Comparison of ENCODE assay signal across 25 cellular contexts in genomic region chr2:235847576-235847975, GRCh38.
"Had no signal": no experiment of that assay in that cellular context is flagged by ENCODE, and none has a peak within 500 bp of the region (broad histone marks: within the 10 kb centered on the region; RNA-seq: fewer than 3 reads in every experiment).

No MANE protein-coding gene starts in this region.

- H3K27me3 ChIP-seq: left lung, ovary, suprapubic skin, tibial artery, upper lobe of right lung had no signal

- H3K36me3 ChIP-seq: left lung, lower lobe of right lung, ovary, prostate gland, suprapubic skin, thoracic aorta, tibial artery, upper lobe of right lung had no signal

- H3K9me3 Mint-ChIP-seq: mesothelial cell of epicardium; natural killer cell; nephron progenitor cell; stimulated activated effector memory CD8-positive, alpha-beta T cell treated with anti-CD3 and anti-CD28 coated beads, Interleukin-12 subunit alpha, Interleukin-12 subunit beta, amount 100 ng/mL, for 72 hours; stimulated activated naive CD8-positive, alpha-beta T cell treated with anti-CD3 and anti-CD28 coated beads, Interleukin-15, Interleukin-2, amounts not matched to agents 100 ng/mL and 50 ng/mL, for 24 hours had no signal

- H3K4me3 ChIP-seq: left lung, lower lobe of right lung, ovary, prostate gland, skin epidermis, suprapubic skin, thoracic aorta, tibial artery, upper lobe of right lung had no signal

- H3K36me3 Mint-ChIP-seq: mesothelial cell of epicardium; naive B cell; natural killer cell; stimulated activated effector memory CD8-positive, alpha-beta T cell treated with anti-CD3 and anti-CD28 coated beads, Interleukin-12 subunit alpha, Interleukin-12 subunit beta, amount 100 ng/mL, for 72 hours had no signal

- H3K27ac ChIP-seq: left lung, lower lobe of right lung, ovary, prostate gland, skin epidermis, suprapubic skin, thoracic aorta, tibial artery, upper lobe of right lung had no signal

- H3K27me3 Mint-ChIP-seq: stimulated activated naive CD8-positive, alpha-beta T cell treated with anti-CD3 and anti-CD28 coated beads, Interleukin-15, Interleukin-2, amounts not matched to agents 100 ng/mL and 50 ng/mL, for 24 hours had no signal

- ATAC-seq: left lung; lower lobe of right lung; natural killer cell; right cardiac atrium; sciatic nerve; stimulated activated effector memory CD8-positive, alpha-beta T cell treated with anti-CD3 and anti-CD28 coated beads, Interleukin-12 subunit alpha, Interleukin-12 subunit beta, amount 100 ng/mL, for 72 hours; upper lobe of right lung had no signal

- H3K9me3 ChIP-seq: left lung, lower lobe of right lung, ovary, prostate gland, suprapubic skin, thoracic aorta, tibial artery, upper lobe of right lung had no signal

- H3K4me3 Mint-ChIP-seq: mesothelial cell of epicardium; naive B cell; natural killer cell; nephron progenitor cell; stimulated activated effector memory CD8-positive, alpha-beta T cell treated with anti-CD3 and anti-CD28 coated beads, Interleukin-12 subunit alpha, Interleukin-12 subunit beta, amount 100 ng/mL, for 72 hours; stimulated activated naive CD8-positive, alpha-beta T cell treated with anti-CD3 and anti-CD28 coated beads, Interleukin-15, Interleukin-2, amounts not matched to agents 100 ng/mL and 50 ng/mL, for 24 hours had no signal

- H3K4me1 Mint-ChIP-seq: naive B cell had no signal

- H3K27ac Mint-ChIP-seq: mesothelial cell of epicardium; naive B cell; natural killer cell; nephron progenitor cell; stimulated activated effector memory CD8-positive, alpha-beta T cell treated with anti-CD3 and anti-CD28 coated beads, Interleukin-12 subunit alpha, Interleukin-12 subunit beta, amount 100 ng/mL, for 72 hours; stimulated activated naive CD8-positive, alpha-beta T cell treated with anti-CD3 and anti-CD28 coated beads, Interleukin-15, Interleukin-2, amounts not matched to agents 100 ng/mL and 50 ng/mL, for 24 hours had no signal

- H3K4me1 ChIP-seq: left lung, lower lobe of right lung, prostate gland, suprapubic skin, tibial artery, upper lobe of right lung had no signal

- DNase-seq: kidney; left colon; left lung; lower lobe of right lung; mammary epithelial cell; mesenchymal stem cell; naive B cell; natural killer cell; nephron progenitor cell; ovary; retina; right cardiac atrium; stimulated activated CD4-positive, alpha-beta T cell treated with anti-CD3 and anti-CD28 coated beads, Interleukin-4, amount 100 ng/mL, for 24 hours; stimulated activated naive CD4-positive, alpha-beta T cell; tibial artery; trophoblast cell; upper lobe of right lung had no signal
